ENCODE assay signal across 8 cellular contexts in genomic region chr16:56729736-56730662, GRCh38. TPM values are rescaled to one million over a fixed set of nuclear protein-coding genes. Genes with fewer than 3 reads are reported as not detected.
A peak's percentile ranks its signal among the peaks of the same experiment; 100 is the strongest.
DNase-seq lines count a peak whose midpoint lies in the region; ATAC-seq, FAIRE-seq and TF ChIP-seq lines count a peak whose summit lies in the region.

Gene NUP93, plus strand, starts transcription at chr16:56730129. Its CDS starts 18,119 bp downstream, at chr16:56748248.

- H3K27ac ChIP-seq in kidney (ENCODE audit: low read depth in 2 of 2, low read length in 2 of 2): peak within 1 kb of the TSS; percentile 16 to 80

- H3K36me3 ChIP-seq in kidney (ENCODE audit: control insufficient read depth in 1 of 2, insufficient read depth in 2 of 2, low read length in 2 of 2): no peaks in the 10 kb centered on the region

- intact Hi-C loops in kidney (cut with DNase I): no loop called here

- DNase-seq in AG09309 (ENCODE audit: low read depth) (peak; percentile 52), NCI-H446 treated with DMSO at 0.1 percent for 48 hours (lab: John Stamatoyannopoulos, UW) (peak; percentile 65), cerebellar cortex (ENCODE audit: low spot score) (peak; percentile 94), kidney (peak; percentile 97)
- peak; percentile 75 to 77 for DNase-seq in stimulated activated CD4-positive, alpha-beta T cell treated with anti-CD3 and anti-CD28 coated beads, Interleukin-15, amount 100 ng/mL, for 1 hour (ENCODE audit: low read depth in 1 of 2, low spot score in 1 of 2)

- no peak for FAIRE-seq in kidney (lab: Jason Lieb, UNC)

- peak within 1 kb of the TSS; percentile 66 to 93 for H3K9ac ChIP-seq in kidney (ENCODE audit: low read length in 2 of 2)

- no peaks in the 10 kb centered on the region for H3K9me3 ChIP-seq in kidney (ENCODE audit: control insufficient read depth in 1 of 2, low read length in 2 of 2)

- peaks cover 3 to 12% of the 10 kb centered on the region in 2 donors for H3K4me1 ChIP-seq in kidney (ENCODE audit: control insufficient read depth in 1 of 2, insufficient read depth in 1 of 2, low read depth in 1 of 2, low read length in 2 of 2)

- peak within 1 kb of the TSS; percentile 88 for H3K4me3 ChIP-seq in AG09309 (ENCODE audit: control insufficient read depth, low read depth, low read length)
- H3K4me3 ChIP-seq in kidney (ENCODE audit: low read length in 2 of 2): peak within 1 kb of the TSS; percentile 88

- TF ChIP-seq CTCF in AG09309 (IDR thresholded peaks at IDR 0.05; ENCODE audit: control insufficient read depth, insufficient read depth, low read depth, low read length, missing control alignments) (no peak), kidney (IDR thresholded peaks at IDR 0.05; ENCODE audit: borderline replicate concordance, extremely low read depth, insufficient read depth) (no peak)

- ATAC-seq in GM19035 (IDR thresholded peaks at IDR 0.05; ENCODE audit: unreplicated experiment) (peak; percentile 86), HG03354 (IDR thresholded peaks at IDR 0.05; ENCODE audit: poor library complexity, severe bottlenecking, unreplicated experiment) (peak; percentile 91)
- peak; percentile 90 to 92 for ATAC-seq in activated CD4-positive, CD25-positive, alpha-beta regulatory T cell treated with anti-CD3 and anti-CD28 coated beads, Interleukin-2, amount 50 U/mL, for 24 hours

RNA-seq across cellular contexts. Expression of gene NUP93, which starts in this region (rescaled TPM):
- total RNA-seq in kidney: 48.8 TPM
- polyA plus RNA-seq in kidney (ENCODE audit: insufficient read depth, low read depth, low replicate concordance): 34.8 TPM

Comparison
In these comparisons a context has a peak if more than half of its experiments do, and no peak if none do; other contexts are left out.
1. Peak in every context shown above with its lines: DNase-seq, ATAC-seq, H3K4me3 ChIP-seq and H3K27ac ChIP-seq.